In genomic region chr2:87660171-87660570, GRCh38 we compare ENCODE assay signal across 8 cellular contexts.
DNase-seq lines count a peak whose midpoint lies in the region; ATAC-seq and TF ChIP-seq lines count a peak whose summit lies in the region.
"Not testable (repeated sequence)": the region's sequence is repeated elsewhere in the genome, so short reads cannot be mapped to it uniquely, and the experiment has no call there.

No MANE protein-coding gene starts in this region.

- not testable (repeated sequence) for TF ChIP-seq CTCF in AG10803 (conservative IDR thresholded peaks at IDR 0.05; ENCODE audit: low read length); PC-9 (conservative IDR thresholded peaks at IDR 0.05); breast epithelium (IDR thresholded peaks at IDR 0.05); epithelial cell of esophagus (IDR thresholded peaks at IDR 0.05; ENCODE audit: insufficient read depth, low read depth, low read length, missing control alignments); foreskin keratinocyte (conservative IDR thresholded peaks at IDR 0.05); suprapubic skin (IDR thresholded peaks at IDR 0.05)

- POLR2A ChIA-PET in PC-9 (lab: Charles Lee; ENCODE audit: unreplicated experiment) = not testable (repeated sequence)

- 60% methylated on average over 8 of the region's 10 CpGs for WGBS in suprapubic skin

- H3K27me3 ChIP-seq in PC-9 (ENCODE audit: insufficient read depth, low read depth); breast epithelium; foreskin keratinocyte; suprapubic skin: not testable (repeated sequence)

- H3K79me2 ChIP-seq in PC-9 (ENCODE audit: low read depth) = not testable (repeated sequence)

- not testable (repeated sequence) for TF ChIP-seq EP300 in suprapubic skin (IDR thresholded peaks at IDR 0.05)

- CTCF ChIA-PET in PC-9 (lab: Charles Lee) = not testable (repeated sequence)

- not testable (repeated sequence) for H3K4me2 ChIP-seq in PC-9

- not testable (repeated sequence) for H3F3A ChIP-seq in PC-9 (ENCODE audit: insufficient read depth, low read depth)

- not testable (repeated sequence) for BruUV-seq in PC-9 (replicated peaks; lab: Mats Ljungman, UMichigan)

- H3K4me1 Mint-ChIP-seq in T-helper 2 cell treated with Interferon-gamma antibody and Interleukin-4, amounts not matched to agents 5 μg/mL and 100 μg/mL, for 36 hours (ENCODE audit: low read depth) = not testable (repeated sequence)

- H3K36me3 Mint-ChIP-seq in T-helper 2 cell treated with Interferon-gamma antibody and Interleukin-4, amounts not matched to agents 5 μg/mL and 100 μg/mL, for 36 hours (ENCODE audit: low read depth) = not testable (repeated sequence)

- intact Hi-C loops in PC-9 (cut with micrococcal nuclease; ENCODE audit: unreplicated experiment); breast epithelium (cut with DNase I; ENCODE audit: low total_unique reads): not testable (repeated sequence)

- not testable (repeated sequence) for H3K4me3 ChIP-seq in AG10803 (ENCODE audit: low read length); PC-9; breast epithelium; epithelial cell of esophagus (ENCODE audit: low read length); suprapubic skin

- H3K27ac Mint-ChIP-seq in T-helper 2 cell treated with Interferon-gamma antibody and Interleukin-4, amounts not matched to agents 5 μg/mL and 100 μg/mL, for 36 hours = peak overlapping the region; percentile 49

- H3K27me3 Mint-ChIP-seq in T-helper 2 cell treated with Interferon-gamma antibody and Interleukin-4, amounts not matched to agents 5 μg/mL and 100 μg/mL, for 36 hours (ENCODE audit: low read depth) = not testable (repeated sequence)

- not testable (repeated sequence) for H4K20me1 ChIP-seq in PC-9 (ENCODE audit: insufficient read depth)

- H3K36me3 ChIP-seq in PC-9 (ENCODE audit: low read depth); breast epithelium; suprapubic skin: not testable (repeated sequence)

- TF ChIP-seq POLR2A in breast epithelium (IDR thresholded peaks at IDR 0.05); suprapubic skin (IDR thresholded peaks at IDR 0.05): not testable (repeated sequence)

- not testable (repeated sequence) for H2AFZ ChIP-seq in PC-9

- not testable (repeated sequence) for H3K4me3 Mint-ChIP-seq in T-helper 2 cell treated with Interferon-gamma antibody and Interleukin-4, amounts not matched to agents 5 μg/mL and 100 μg/mL, for 36 hours

- not testable (repeated sequence) for H3K27ac ChIP-seq in PC-9, foreskin keratinocyte, suprapubic skin
- H3K27ac ChIP-seq in breast epithelium = peak overlapping the region in 1 of 2 donors; percentile 78

- DNase-seq in AG10803 (ENCODE audit: low read depth) (peak; percentile 12), EH (ENCODE audit: low read depth) (peak; percentile 13), PC-9 (peak; percentile 32 to 72), breast epithelium (ENCODE audit: low spot score in 2 of 2) (peak; percentile 85 to 90), epithelial cell of esophagus (ENCODE audit: low read depth) (peak; percentile 81), foreskin keratinocyte (peak; percentile 15 to 37), suprapubic skin (ENCODE audit: low spot score in 2 of 2) (peak; percentile 73 to 82)
- DNase-seq in T-helper 2 cell treated with Interferon-gamma antibody and Interleukin-4, amounts not matched to agents 5 μg/mL and 100 μg/mL, for 36 hours (ENCODE audit: low spot score) = not testable (repeated sequence)

- H3K9me2 ChIP-seq in PC-9 (ENCODE audit: insufficient read depth) = not testable (repeated sequence)

- not testable (repeated sequence) for H3K9me3 Mint-ChIP-seq in T-helper 2 cell treated with Interferon-gamma antibody and Interleukin-4, amounts not matched to agents 5 μg/mL and 100 μg/mL, for 36 hours

- H3K4me1 ChIP-seq in PC-9 (replicated peaks; ENCODE audit: insufficient read depth); breast epithelium; foreskin keratinocyte; suprapubic skin: not testable (repeated sequence)

- peak; percentile 32 for ATAC-seq in foreskin keratinocyte

- not testable (repeated sequence) for H3K9me3 ChIP-seq in PC-9 (ENCODE audit: insufficient read depth, low read depth); breast epithelium; suprapubic skin
